ENCODE assay signal across 15 cellular contexts in the genomic region with DNA sequence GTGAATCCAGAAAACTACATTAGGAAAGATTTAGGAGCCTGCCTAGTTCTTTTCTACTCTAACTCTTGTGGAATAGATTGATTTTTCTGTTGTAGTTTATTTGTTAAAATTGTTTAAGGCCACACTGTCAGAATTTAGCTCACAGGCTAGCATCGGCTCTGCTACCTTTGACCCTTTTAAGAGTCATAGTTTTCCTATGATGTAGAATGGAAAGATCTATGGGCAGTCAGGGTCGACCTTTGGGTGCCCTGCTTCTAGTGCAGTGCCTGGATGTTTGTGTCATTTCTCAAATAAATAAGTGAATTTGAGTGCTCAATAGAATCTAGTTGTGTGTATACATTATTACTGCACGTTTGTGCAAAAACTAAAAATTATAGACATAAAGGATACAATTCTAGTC. TPM values are rescaled to one million over a fixed set of nuclear protein-coding genes. Genes with fewer than 3 reads are reported as not detected.
DNase-seq lines count a peak whose midpoint lies in the region; ATAC-seq and TF ChIP-seq lines count a peak whose summit lies in the region.
"Had no signal": no experiment of that assay in that cellular context is flagged by ENCODE, and none has a peak within 500 bp of the region (broad histone marks: within the 10 kb centered on the region; RNA-seq: fewer than 3 reads in every experiment).

No MANE protein-coding gene starts in this region.

- H3K27ac ChIP-seq in HL-60 (replicated peaks) (peak overlapping the region; percentile 84), Panc1 (ENCODE audit: low read length) (peak overlapping the region; percentile 42), neural progenitor cell (peak overlapping the region; percentile 76)
- H3K27ac ChIP-seq: SJSA1 had no signal

- H3K27me3 ChIP-seq in HL-60 (ENCODE audit: insufficient read depth, poor library complexity, severe bottlenecking) (no peaks in the 10 kb centered on the region), Panc1 (ENCODE audit: control insufficient read depth, insufficient read depth, low read length) (no peaks in the 10 kb centered on the region), neural progenitor cell (no peaks in the 10 kb centered on the region), Caco-2 (replicated peaks; ENCODE audit: control insufficient read depth, insufficient read depth, low read length) (no peaks in the 10 kb centered on the region)
- H3K27me3 ChIP-seq: SJSA1 had no signal

- H2AFZ ChIP-seq in neural progenitor cell (replicated peaks): no peak overlapping the region

- no TSS peak for BruUV-seq in Panc1 (replicated peaks; lab: Mats Ljungman, UMichigan)
- BruUV-seq in Caco-2 (replicated peaks; lab: Mats Ljungman, UMichigan): no TSS peak

- H3F3A ChIP-seq in neural progenitor cell (ENCODE audit: low read depth): peaks cover 26% of the 10 kb centered on the region

- intact Hi-C loops in Panc1 (cut with micrococcal nuclease; ENCODE audit: unreplicated experiment): no loop called here
- intact Hi-C loops in Caco-2 (cut with micrococcal nuclease; ENCODE audit: unreplicated experiment): no loop called here

- H3K4me1 ChIP-seq in Panc1 (ENCODE audit: control insufficient read depth, insufficient read depth, low read length) (peaks cover 64% of the 10 kb centered on the region), neural progenitor cell (peaks cover 16% of the 10 kb centered on the region), Caco-2 (peaks cover 6% of the 10 kb centered on the region; the same call in 1 of the 2 replicates)

- H3K36me3 Mint-ChIP-seq in neural progenitor cell (peaks cover 85% of the 10 kb centered on the region), Caco-2 (ENCODE audit: insufficient read depth, unreplicated experiment) (peaks cover 77% of the 10 kb centered on the region)

- POLR2A ChIA-PET in Panc1 (lab: Charles Lee) (no interaction called here), Caco-2 (lab: Charles Lee) (no interaction called here)

- CTCF ChIA-PET in Panc1 (lab: Charles Lee): no interaction called here
- CTCF ChIA-PET in Caco-2 (lab: Charles Lee): no interaction called here

- no peak overlapping the region for H3K4me3 ChIP-seq in HL-60 (replicated peaks; ENCODE audit: insufficient read depth, low read length)
- H3K4me3 ChIP-seq in Panc1 (ENCODE audit: low read depth in 2 of 2, low read length in 2 of 2): no peak overlapping the region
- H3K4me3 ChIP-seq in neural progenitor cell: no peak overlapping the region
- H3K4me3 ChIP-seq in Caco-2 (ENCODE audit: low read depth, low read length): no peak overlapping the region
- H3K4me3 ChIP-seq: SJSA1 had no signal

- H3K79me2 ChIP-seq in neural progenitor cell (ENCODE audit: low read depth): peaks cover 100% of the 10 kb centered on the region

- ATAC-seq in Panc1 (no peak), HG03159 (IDR thresholded peaks at IDR 0.05; ENCODE audit: unreplicated experiment) (no peak)

- H3K36me3 ChIP-seq in Panc1 (ENCODE audit: control insufficient read depth, insufficient read depth, low read length): peaks cover 7% of the 10 kb centered on the region; the same call in 1 of the 2 replicates
- H3K36me3 ChIP-seq in neural progenitor cell: peaks cover 7% of the 10 kb centered on the region
- H3K36me3 ChIP-seq in Caco-2 (ENCODE audit: control insufficient read depth, insufficient read depth, low read length): no peaks in the 10 kb centered on the region

- no peak overlapping the region for H3K4me2 ChIP-seq in neural progenitor cell

- H3K27me3 Mint-ChIP-seq in neural progenitor cell (ENCODE audit: insufficient read depth, low read depth): peaks cover 2% of the 10 kb centered on the region
- no peaks in the 10 kb centered on the region for H3K27me3 Mint-ChIP-seq in Caco-2 (ENCODE audit: insufficient read depth, unreplicated experiment)

- H3K4me1 Mint-ChIP-seq in neural progenitor cell (no peaks in the 10 kb centered on the region), Caco-2 (ENCODE audit: low read depth, unreplicated experiment) (peaks cover 17% of the 10 kb centered on the region)

- H3K4me3 Mint-ChIP-seq in neural progenitor cell (no peak overlapping the region), Caco-2 (ENCODE audit: unreplicated experiment) (no peak overlapping the region)
- H3K4me3 Mint-ChIP-seq: H9 had no signal

- H3K27ac Mint-ChIP-seq in neural progenitor cell: no peak overlapping the region
- no peak overlapping the region for H3K27ac Mint-ChIP-seq in Caco-2 (ENCODE audit: unreplicated experiment)

- peaks cover 6% of the 10 kb centered on the region; the same call in 1 of the 2 replicates for H3K9me3 ChIP-seq in Panc1 (ENCODE audit: control insufficient read depth, insufficient read depth, low read depth, low read length)
- no peaks in the 10 kb centered on the region for H3K9me3 ChIP-seq in neural progenitor cell (ENCODE audit: low read depth)
- no peaks in the 10 kb centered on the region for H3K9me3 ChIP-seq in Caco-2

- peaks cover 76% of the 10 kb centered on the region for H4K20me1 ChIP-seq in neural progenitor cell (ENCODE audit: low read depth)

- TF ChIP-seq CTCF in HL-60 (IDR thresholded peaks at IDR 0.05; ENCODE audit: insufficient read depth, low read length): no peak
- TF ChIP-seq CTCF in Panc1 (IDR thresholded peaks at IDR 0.05): no peak
- no peak for TF ChIP-seq CTCF in neural progenitor cell (IDR thresholded peaks at IDR 0.05)
- no peak for TF ChIP-seq CTCF in Caco-2 (IDR thresholded peaks at IDR 0.05; ENCODE audit: insufficient read depth in 1 of 2, low read depth in 1 of 2, low read length in 1 of 2, severe bottlenecking in 1 of 2, unreplicated experiment in 1 of 2)

- in situ Hi-C loops in Panc1 (cut with HindIII; ENCODE audit: low pct_unique_long_range_greater_than_20kb, low sequenced_read_pairs): no loop called here

- H3K9ac ChIP-seq in neural progenitor cell: no peak overlapping the region

- DNase-seq in HL-60 (ENCODE audit: low read depth in 1 of 2, low spot score in 1 of 2) (no peak), Panc1 (ENCODE audit: low read depth, low spot score) (no peak), neural progenitor cell (ENCODE audit: low spot score) (no peak), A172 (ENCODE audit: low spot score) (no peak), Caco-2 (no peak), dermis blood vessel endothelial cell (no peak)
- DNase-seq: DMS153, EL, H9, NCI-H187 treated with DMSO at 0.1 percent for 48 hours, NCI-H446, NCI-H748 treated with DMSO at 0.1 percent for 48 hours, RPMI8226 had no signal

- H3K9me3 Mint-ChIP-seq in neural progenitor cell (peaks cover 77% of the 10 kb centered on the region), Caco-2 (ENCODE audit: unreplicated experiment) (no peaks in the 10 kb centered on the region)

RNA-seq across cellular contexts. Expression of a gene that starts 38.7 kb away (rescaled TPM):
- total RNA-seq in Panc1 (2021; ENCODE audit: unreplicated experiment) (217 TPM), neural progenitor cell (ENCODE audit: low replicate concordance) (158 and 215 TPM in 2 replicates), Caco-2 (2022) (73.5 and 78.1 TPM in 2 replicates), dermis blood vessel endothelial cell (4.4 and 9.3 TPM in 2 replicates)
- polyA plus RNA-seq in Panc1 (2012; ENCODE audit: insufficient read length): 126 TPM
- 49.2 and 72.9 TPM in 2 replicates for total RNA-seq in A172 (2014; rRNA removed; shearing (Covaris generic))
